ENCODE assay signal across 19 cellular contexts in genomic region chr4:3252480-3252828, GRCh38. TPM values are rescaled to one million over a fixed set of nuclear protein-coding genes. Genes with fewer than 3 reads are reported as not detected.
DNase-seq lines count a peak whose midpoint lies in the region; ATAC-seq, FAIRE-seq and TF ChIP-seq lines count a peak whose summit lies in the region.
"Had no signal": no experiment of that assay in that cellular context is flagged by ENCODE, and none has a peak within 500 bp of the region (broad histone marks: within the 10 kb centered on the region; RNA-seq: fewer than 3 reads in every experiment).

No MANE protein-coding gene starts in this region.

- in situ Hi-C loops in K562 (cut with MboI) = no loop called here

- H3K27ac ChIP-seq in BLaER1 (peak overlapping the region; percentile 62), K562 (ENCODE audit: extremely low read depth, low read depth, low read length) (no peak overlapping the region), lower lobe of right lung (no peak overlapping the region)
- H3K27ac ChIP-seq: GM23248 had no signal

- H3K9ac ChIP-seq in BLaER1 (no peak overlapping the region), K562 (ENCODE audit: insufficient read depth in 1 of 2, low read depth in 2 of 2, low read length in 2 of 2) (no peak overlapping the region)
- H3K9ac ChIP-seq: GM23248 had no signal

- H3K79me2 ChIP-seq in K562 (ENCODE audit: control insufficient read depth, insufficient read depth, low read length) = no peaks in the 10 kb centered on the region

- FAIRE-seq in K562 (lab: Jason Lieb, UNC) = no peak
- FAIRE-seq: G401.6, GM12892, H1 had no signal

- ATAC-seq in K562 (no peak), lower lobe of right lung (no peak)

- H3K4me2 ChIP-seq in BLaER1 = no peak overlapping the region
- no peak overlapping the region for H3K4me2 ChIP-seq in K562 (ENCODE audit: insufficient read depth, low read length)

- CTCF ChIA-PET in K562 (lab: Yijun Ruan, JAX; ENCODE audit: low intra/inter-chr PET ratio) = no interaction called here

- H3K9me3 ChIP-seq in BE2C (no peaks in the 10 kb centered on the region; the same call in 1 of the 2 replicates), BLaER1 (no peaks in the 10 kb centered on the region), K562 (replicated peaks; ENCODE audit: control insufficient read depth, insufficient read depth, low read depth, low read length) (no peaks in the 10 kb centered on the region), lower lobe of right lung (no peaks in the 10 kb centered on the region)

- no peak for TF ChIP-seq EP300 in K562 (IDR thresholded peaks at IDR 0.05; ENCODE audit: low read length)

- H4K20me1 ChIP-seq in BLaER1 (no peaks in the 10 kb centered on the region), K562 (replicated peaks; ENCODE audit: control insufficient read depth, insufficient read depth, low read length) (peaks cover 8% of the 10 kb centered on the region; the same call in 1 of the 2 replicates)

- H3K27me3 ChIP-seq in BE2C = no peaks in the 10 kb centered on the region
- no peaks in the 10 kb centered on the region for H3K27me3 ChIP-seq in BLaER1
- peaks cover 17 to 48% of the 10 kb centered on the region in 2 experiments for H3K27me3 ChIP-seq in K562 (ENCODE audit: control insufficient read depth in 2 of 2, insufficient read depth in 2 of 2, low read length in 2 of 2)
- no peaks in the 10 kb centered on the region for H3K27me3 ChIP-seq in lower lobe of right lung (ENCODE audit: low read depth)

- no peak overlapping the region for H2AFZ ChIP-seq in K562 (ENCODE audit: low read depth, low read length)
- H2AFZ ChIP-seq: GM23248 had no signal

- TF ChIP-seq CTCF in BE2C (IDR thresholded peaks at IDR 0.05; ENCODE audit: low read depth, low read length) (no peak), K562 (IDR thresholded peaks at IDR 0.05 in 2 of 3, conservative IDR thresholded peaks at IDR 0.05 in 1 of 3; ENCODE audit: insufficient read depth in 2 of 3, low read depth in 1 of 3, low read length in 3 of 3) (no peak), lower lobe of right lung (IDR thresholded peaks at IDR 0.05) (no peak)

- no peak for TF ChIP-seq RAD21 in K562 (CRISPR knock-in tag; conservative IDR thresholded peaks at IDR 0.05 in 1 of 2, IDR thresholded peaks at IDR 0.05 in 1 of 2)

- peak; percentile 4 for DNase-seq in BE2C
- DNase-seq in K562 (ENCODE audit: extremely low read depth in 1 of 4, low spot score in 3 of 4) = no peak
- peak; percentile 9 for DNase-seq in lower lobe of right lung
- no peak for DNase-seq in retina
- DNase-seq in NOMO-1 treated with dmso at 0.1 percent for 144 hours (lab: John Stamatoyannopoulos, UW; ENCODE audit: unreplicated experiment) = no peak
- no peak for DNase-seq in DMS53 treated with DMSO at 0.1 percent for 48 hours (lab: John Stamatoyannopoulos, UW; ENCODE audit: unreplicated experiment)
- DNase-seq: C1 segment of cervical spinal cord; Calu3; CD4-positive, alpha-beta memory T cell; COR-L47; DMS53; DND-41; GM23248; H7; HCEC 1CT had no signal

- H3K36me3 ChIP-seq in BE2C (no peaks in the 10 kb centered on the region), BLaER1 (0 out of 2 replicates have a peak, but pooled peaks cover 4% of the 10 kb centered on the region), K562 (ENCODE audit: control insufficient read depth, insufficient read depth, low read length) (no peaks in the 10 kb centered on the region), lower lobe of right lung (peaks cover 9% of the 10 kb centered on the region)

- 32% methylated on average over 3 of the region's 3 CpGs for WGBS in K562 (ENCODE audit: insufficient coverage, low coverage, missing lambda C conversion rate)

- POLR2A ChIA-PET in K562 (lab: Yijun Ruan, JAX) = interaction anchor here (1.4 kb wide), 1 partner anchor 10 kb away, joined by 3 read pairs; no protein-coding TSS in a partner anchor

- no peaks in the 10 kb centered on the region for H3K4me1 ChIP-seq in BE2C
- H3K4me1 ChIP-seq in BLaER1 = peaks cover 66% of the 10 kb centered on the region
- H3K4me1 ChIP-seq in K562 (replicated peaks in 1 of 2; ENCODE audit: control insufficient read depth in 2 of 2, insufficient read depth in 2 of 2, low read length in 2 of 2) = peaks cover 0 to 62% of the 10 kb centered on the region in 2 experiments; a peak in 2 of 5 replicates
- H3K4me1 ChIP-seq in lower lobe of right lung = no peaks in the 10 kb centered on the region

- no peak overlapping the region for H3K4me3 ChIP-seq in BE2C (ENCODE audit: low read depth, low read length)
- no peak overlapping the region for H3K4me3 ChIP-seq in BLaER1
- no peak overlapping the region for H3K4me3 ChIP-seq in K562
- H3K4me3 ChIP-seq in lower lobe of right lung = no peak overlapping the region
- H3K4me3 ChIP-seq: GM23248 had no signal

- H3K9me1 ChIP-seq in K562 (ENCODE audit: control insufficient read depth, insufficient read depth, low read length) = no peaks in the 10 kb centered on the region

- intact Hi-C loops in K562 (cut with micrococcal nuclease) (no loop called here), lower lobe of right lung (cut with DNase I) (no loop called here)

- no peak for TF ChIP-seq POLR2A in K562 (conservative IDR thresholded peaks at IDR 0.05)

- BruUV-seq in K562 (replicated peaks; lab: Mats Ljungman, UMichigan) = no TSS peak

TF ChIP-seq in K562, 482 proteins besides CTCF, POLR2A, EP300 and RAD21 (continues in another document):
- TF ChIP-seq, protein P1, sequence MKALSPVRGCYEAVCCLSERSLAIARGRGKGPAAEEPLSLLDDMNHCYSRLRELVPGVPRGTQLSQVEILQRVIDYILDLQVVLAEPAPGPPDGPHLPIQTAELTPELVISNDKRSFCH (CRISPR knock-in tag; IDR thresholded peaks at IDR 0.05) = no peak
- TF ChIP-seq, protein P1 (tag; IDR thresholded peaks at IDR 0.05) = no peak
- no peak for TF ChIP-seq TAF7 (tag; IDR thresholded peaks at IDR 0.05)
- no peak for TF ChIP-seq IFI16 (CRISPR knock-in tag; IDR thresholded peaks at IDR 0.05)
- TF ChIP-seq CCNT2 (IDR thresholded peaks at IDR 0.05; ENCODE audit: borderline replicate concordance, extremely low read depth, insufficient read length, low read depth, low read length) = no peak
- TF ChIP-seq RBFOX2 (IDR thresholded peaks at IDR 0.05; ENCODE audit: low read depth, low read length) = no peak
- TF ChIP-seq SRSF1 (IDR thresholded peaks at IDR 0.05; ENCODE audit: low read depth, low read length) = no peak
- TF ChIP-seq ZNF551 (CRISPR knock-in tag; IDR thresholded peaks at IDR 0.05) = no peak
- peak; percentile 52 for TF ChIP-seq BCOR (IDR thresholded peaks at IDR 0.05)
- TF ChIP-seq MEF2A (IDR thresholded peaks at IDR 0.05; ENCODE audit: control insufficient read depth, low read depth, low read length) = no peak
- TF ChIP-seq POLR2H (tag; IDR thresholded peaks at IDR 0.05; ENCODE audit: low read depth) = no peak
- no peak for TF ChIP-seq NFE2L1 (tag; IDR thresholded peaks at IDR 0.05; ENCODE audit: borderline replicate concordance, low read depth)
- no peak for TF ChIP-seq HEY1 (CRISPR knock-in tag; IDR thresholded peaks at IDR 0.05; ENCODE audit: borderline replicate concordance)
- TF ChIP-seq ZFP36 (IDR thresholded peaks at IDR 0.05; ENCODE audit: low read depth, low read length, partially characterized antibody) = peak; percentile 57

RNA-seq across cellular contexts. Expression of gene MSANTD1, which starts 3.5 kb away (rescaled TPM):
- 0.19 TPM for polyA plus RNA-seq in BE2C (2012; ENCODE audit: insufficient read depth, insufficient read length, low read depth)
- total RNA-seq in K562 (2011; cell fraction: chromatin; rRNA removed; ENCODE audit: low replicate concordance) = 0.37 and 1.5 TPM in 2 replicates
- 0.53 and 1.0 TPM in 2 replicates for total RNA-seq in K562 (2011; cell fraction: nucleolus; rRNA removed)
- total RNA-seq in K562 (2011; cell fraction: nucleoplasm; rRNA removed) = 0.23 and 0.51 TPM in 2 replicates
- 0.12 TPM in 1 of 2 replicates, not detected in the other for total RNA-seq in K562 (2014; rRNA removed)
- total RNA-seq in K562 (2014; rRNA removed; fragmentation: Illumina TruSeq; extraction: Trizol) = 0.04 TPM in 1 of 2 replicates, not detected in the other
- 0.07 TPM in 1 of 2 replicates, not detected in the other for total RNA-seq in K562 (2015; rRNA removed; fragmentation: Illumina TruSeq; extraction: Trizol)
- total RNA-seq in K562 (2021) = 0.09 TPM in 1 of 2 replicates, not detected in the other
- polyA plus RNA-seq in K562 (2011; rRNA removed) = not detected in 2 replicates
- 0.01 and 0.09 TPM in 2 replicates for polyA plus RNA-seq in K562 (2011; cell fraction: cytosol; rRNA removed)
- polyA plus RNA-seq in K562 (2011; cell fraction: nucleus; rRNA removed) = 0.27 and 0.28 TPM in 2 replicates
- polyA plus RNA-seq in K562 (2012) = 0.05 and 0.29 TPM in 2 replicates
- not detected in 2 replicates for polyA plus RNA-seq in K562 (2014; fragmentation: Illumina TruSeq; extraction: Trizol)
- polyA plus RNA-seq in K562 (2014; fragmentation: Nextera tagmentation; extraction: Ambion mirVana) = not detected
- polyA plus RNA-seq in K562 (2014; rRNA removed) = not detected in 2 replicates
- not detected in 2 replicates for polyA minus RNA-seq in K562 (2011; rRNA and poly(A)+ RNA removed)
- not detected in 2 replicates for polyA minus RNA-seq in K562 (2011; cell fraction: cytosol; rRNA and poly(A)+ RNA removed)
- 0.27 and 0.56 TPM in 2 replicates for polyA minus RNA-seq in K562 (2011; cell fraction: nucleus; rRNA and poly(A)+ RNA removed)
- 1.9 TPM for total RNA-seq in lower lobe of right lung
- total RNA-seq: GM23248 had no signal
- polyA plus RNA-seq: GM23248 had no signal

RNA-seq across cellular contexts. Expression of gene RGS12, which starts 40.4 kb away (rescaled TPM):
- 11.6 TPM for polyA plus RNA-seq in BE2C (2012; ENCODE audit: insufficient read depth, insufficient read length, low read depth)
- total RNA-seq in K562 (2011; cell fraction: chromatin; rRNA removed; ENCODE audit: low replicate concordance) = 25.8 and 36.7 TPM in 2 replicates
- total RNA-seq in K562 (2011; cell fraction: nucleolus; rRNA removed) = 16.2 and 16.6 TPM in 2 replicates
- 13.2 and 16.0 TPM in 2 replicates for total RNA-seq in K562 (2011; cell fraction: nucleoplasm; rRNA removed)
- total RNA-seq in K562 (2014; rRNA removed) (3.6 and 4.7 TPM in 2 replicates), K562 (2014; rRNA removed; fragmentation: Illumina TruSeq; extraction: Trizol) (5.7 and 6.4 TPM in 2 replicates), K562 (2015; rRNA removed; fragmentation: Illumina TruSeq; extraction: Trizol) (6.3 and 6.4 TPM in 2 replicates), K562 (2021) (6.8 and 8.8 TPM in 2 replicates), lower lobe of right lung (59.5 TPM)
- polyA plus RNA-seq in K562 (2011; rRNA removed) (4.3 and 5.8 TPM in 2 replicates), K562 (2014; fragmentation: Illumina TruSeq; extraction: Trizol) (5.5 and 6.4 TPM in 2 replicates), K562 (2014; fragmentation: Nextera tagmentation; extraction: Ambion mirVana) (under 1 TPM; 0.30 to 0.42 TPM), K562 (2014; rRNA removed) (4.2 and 5.1 TPM in 2 replicates)
- 2.0 and 3.4 TPM in 2 replicates for polyA plus RNA-seq in K562 (2011; cell fraction: cytosol; rRNA removed)
- polyA plus RNA-seq in K562 (2011; cell fraction: nucleus; rRNA removed) = 14.7 and 18.5 TPM in 2 replicates
- polyA plus RNA-seq in K562 (2012) = 8.1 and 12.4 TPM in 2 replicates
- 4.5 and 5.3 TPM in 2 replicates for polyA minus RNA-seq in K562 (2011; rRNA and poly(A)+ RNA removed)
- polyA minus RNA-seq in K562 (2011; cell fraction: cytosol; rRNA and poly(A)+ RNA removed) = 6.0 and 15.5 TPM in 2 replicates
- polyA minus RNA-seq in K562 (2011; cell fraction: nucleus; rRNA and poly(A)+ RNA removed) = 16.2 and 16.4 TPM in 2 replicates

Comparison
In these comparisons a context has a peak if more than half of its experiments do, and no peak if none do; other contexts are left out.
1. DNase-seq: peak in BE2C (single experiment) and lower lobe of right lung (single experiment); none in K562 (0 of 4), retina (single experiment), NOMO-1 treated with dmso at 0.1 percent for 144 hours (single experiment) and DMS53 treated with DMSO at 0.1 percent for 48 hours (single experiment).